Comparison of ENCODE assay signal across 17 cellular contexts in genomic region chr7:28503396-28503795, GRCh38.
"Had no signal": no experiment of that assay in that cellular context is flagged by ENCODE, and none has a peak within 500 bp of the region (broad histone marks: within the 10 kb centered on the region; RNA-seq: fewer than 3 reads in every experiment).

No MANE protein-coding gene starts in this region.

- H3K4me1 ChIP-seq: psoas muscle, sigmoid colon had no signal

- H3K4me3 Mint-ChIP-seq: endodermal cell; naive thymus-derived CD4-positive, alpha-beta T cell; nephron progenitor cell; type B pancreatic cell had no signal

- H3K9me3 ChIP-seq: heart left ventricle, psoas muscle, sigmoid colon had no signal

- DNase-seq: effector CD4-positive, alpha-beta T cell; endodermal cell; heart left ventricle; hypothalamus; kidney glomerular epithelial cell; mammary epithelial cell; naive thymus-derived CD4-positive, alpha-beta T cell; nephron progenitor cell; psoas muscle; sigmoid colon; small intestine; stimulated activated CD4-positive, alpha-beta T cell treated with anti-CD3 and anti-CD28 coated beads, Interleukin-12 subunit alpha, Interleukin-12 subunit beta, amount 100 ng/mL, for 4 hours; stimulated activated CD4-positive, alpha-beta T cell treated with anti-CD3 and anti-CD28 coated beads, Interleukin-2, amount 100 ng/mL, for 48 hours; stimulated activated naive CD4-positive, alpha-beta T cell treated with Interleukin-2 at 50 U/mL for 16 hours had no signal

- H3K27me3 Mint-ChIP-seq: type B pancreatic cell had no signal

- H3K4me3 ChIP-seq: coronary artery, heart left ventricle, psoas muscle, sigmoid colon had no signal

- H3K36me3 ChIP-seq: heart left ventricle, sigmoid colon had no signal

- H3K27ac Mint-ChIP-seq: endodermal cell; naive thymus-derived CD4-positive, alpha-beta T cell; nephron progenitor cell; type B pancreatic cell had no signal

- H3K4me1 Mint-ChIP-seq: naive thymus-derived CD4-positive, alpha-beta T cell had no signal

- H3K36me3 Mint-ChIP-seq: naive thymus-derived CD4-positive, alpha-beta T cell; type B pancreatic cell had no signal

- ATAC-seq: heart left ventricle; left lobe of liver; naive thymus-derived CD4-positive, alpha-beta T cell; psoas muscle had no signal

- H3K27ac ChIP-seq: coronary artery, heart left ventricle, psoas muscle, sigmoid colon had no signal

- H3K9me3 Mint-ChIP-seq: endodermal cell; naive thymus-derived CD4-positive, alpha-beta T cell; nephron progenitor cell; type B pancreatic cell had no signal

- H3K27me3 ChIP-seq: heart left ventricle, sigmoid colon had no signal
